2 cellular contexts compared by ENCODE assay signal in the genomic region with DNA sequence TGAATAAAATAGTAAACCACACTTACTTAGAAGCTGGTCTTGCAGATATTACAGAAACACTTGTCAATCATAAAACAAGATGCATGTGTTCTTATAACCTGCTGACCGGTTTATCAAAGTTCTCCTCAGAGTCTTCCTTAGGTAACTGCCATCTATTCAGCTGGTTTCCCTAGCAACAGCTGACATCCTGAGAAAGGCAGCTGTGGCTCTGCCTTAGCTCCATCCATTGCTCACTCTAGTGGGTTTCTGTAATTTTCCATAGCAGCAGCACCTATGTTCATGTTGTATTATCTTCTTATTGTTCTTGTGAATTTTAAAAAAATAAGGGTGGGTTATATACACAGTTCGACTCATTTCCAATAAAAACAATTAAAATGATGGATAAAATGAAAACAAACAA.
TF ChIP-seq lines count a peak whose summit lies in the region.

No MANE protein-coding gene starts in this region.

TF ChIP-seq in SK-N-SH treated with all-trans-retinoic acid at 6 μM for 48 hours, 23 proteins besides CTCF, POLR2A, EP300 and RAD21 (continued from another document):
- TF ChIP-seq, protein P1, sequence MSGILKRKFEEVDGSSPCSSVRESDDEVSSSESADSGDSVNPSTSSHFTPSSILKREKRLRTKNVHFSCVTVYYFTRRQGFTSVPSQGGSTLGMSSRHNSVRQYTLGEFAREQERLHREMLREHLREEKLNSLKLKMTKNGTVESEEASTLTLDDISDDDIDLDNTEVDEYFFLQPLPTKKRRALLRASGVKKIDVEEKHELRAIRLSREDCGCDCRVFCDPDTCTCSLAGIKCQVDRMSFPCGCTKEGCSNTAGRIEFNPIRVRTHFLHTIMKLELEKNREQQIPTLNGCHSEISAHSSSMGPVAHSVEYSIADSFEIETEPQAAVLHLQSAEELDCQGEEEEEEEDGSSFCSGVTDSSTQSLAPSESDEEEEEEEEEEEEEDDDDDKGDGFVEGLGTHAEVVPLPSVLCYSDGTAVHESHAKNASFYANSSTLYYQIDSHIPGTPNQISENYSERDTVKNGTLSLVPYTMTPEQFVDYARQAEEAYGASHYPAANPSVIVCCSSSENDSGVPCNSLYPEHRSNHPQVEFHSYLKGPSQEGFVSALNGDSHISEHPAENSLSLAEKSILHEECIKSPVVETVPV (CRISPR knock-in tag; IDR thresholded peaks at IDR 0.05): no peak
- TF ChIP-seq, protein P2, sequence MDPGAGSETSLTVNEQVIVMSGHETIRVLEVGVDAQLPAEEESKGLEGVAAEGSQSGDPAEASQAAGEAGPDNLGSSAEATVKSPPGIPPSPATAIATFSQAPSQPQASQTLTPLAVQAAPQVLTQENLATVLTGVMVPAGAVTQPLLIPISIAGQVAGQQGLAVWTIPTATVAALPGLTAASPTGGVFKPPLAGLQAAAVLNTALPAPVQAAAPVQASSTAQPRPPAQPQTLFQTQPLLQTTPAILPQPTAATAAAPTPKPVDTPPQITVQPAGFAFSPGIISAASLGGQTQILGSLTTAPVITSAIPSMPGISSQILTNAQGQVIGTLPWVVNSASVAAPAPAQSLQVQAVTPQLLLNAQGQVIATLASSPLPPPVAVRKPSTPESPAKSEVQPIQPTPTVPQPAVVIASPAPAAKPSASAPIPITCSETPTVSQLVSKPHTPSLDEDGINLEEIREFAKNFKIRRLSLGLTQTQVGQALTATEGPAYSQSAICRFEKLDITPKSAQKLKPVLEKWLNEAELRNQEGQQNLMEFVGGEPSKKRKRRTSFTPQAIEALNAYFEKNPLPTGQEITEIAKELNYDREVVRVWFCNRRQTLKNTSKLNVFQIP (CRISPR knock-in tag; IDR thresholded peaks at IDR 0.05; ENCODE audit: borderline replicate concordance, low read depth): no peak
- TF ChIP-seq SNAI2 (CRISPR knock-in tag; IDR thresholded peaks at IDR 0.05) (no peak), ZNF70 (CRISPR knock-in tag; IDR thresholded peaks at IDR 0.05) (no peak), ESRRG (CRISPR knock-in tag; IDR thresholded peaks at IDR 0.05) (no peak), ZC3H10 (CRISPR knock-in tag; IDR thresholded peaks at IDR 0.05) (no peak), OSR1 (CRISPR knock-in tag; IDR thresholded peaks at IDR 0.05) (no peak), GLIS3 (CRISPR knock-in tag; IDR thresholded peaks at IDR 0.05) (no peak)

TF ChIP-seq in neural cell, 6 proteins besides CTCF, POLR2A, EP300 and RAD21 (continued from another document):
- TF ChIP-seq, protein P3, sequence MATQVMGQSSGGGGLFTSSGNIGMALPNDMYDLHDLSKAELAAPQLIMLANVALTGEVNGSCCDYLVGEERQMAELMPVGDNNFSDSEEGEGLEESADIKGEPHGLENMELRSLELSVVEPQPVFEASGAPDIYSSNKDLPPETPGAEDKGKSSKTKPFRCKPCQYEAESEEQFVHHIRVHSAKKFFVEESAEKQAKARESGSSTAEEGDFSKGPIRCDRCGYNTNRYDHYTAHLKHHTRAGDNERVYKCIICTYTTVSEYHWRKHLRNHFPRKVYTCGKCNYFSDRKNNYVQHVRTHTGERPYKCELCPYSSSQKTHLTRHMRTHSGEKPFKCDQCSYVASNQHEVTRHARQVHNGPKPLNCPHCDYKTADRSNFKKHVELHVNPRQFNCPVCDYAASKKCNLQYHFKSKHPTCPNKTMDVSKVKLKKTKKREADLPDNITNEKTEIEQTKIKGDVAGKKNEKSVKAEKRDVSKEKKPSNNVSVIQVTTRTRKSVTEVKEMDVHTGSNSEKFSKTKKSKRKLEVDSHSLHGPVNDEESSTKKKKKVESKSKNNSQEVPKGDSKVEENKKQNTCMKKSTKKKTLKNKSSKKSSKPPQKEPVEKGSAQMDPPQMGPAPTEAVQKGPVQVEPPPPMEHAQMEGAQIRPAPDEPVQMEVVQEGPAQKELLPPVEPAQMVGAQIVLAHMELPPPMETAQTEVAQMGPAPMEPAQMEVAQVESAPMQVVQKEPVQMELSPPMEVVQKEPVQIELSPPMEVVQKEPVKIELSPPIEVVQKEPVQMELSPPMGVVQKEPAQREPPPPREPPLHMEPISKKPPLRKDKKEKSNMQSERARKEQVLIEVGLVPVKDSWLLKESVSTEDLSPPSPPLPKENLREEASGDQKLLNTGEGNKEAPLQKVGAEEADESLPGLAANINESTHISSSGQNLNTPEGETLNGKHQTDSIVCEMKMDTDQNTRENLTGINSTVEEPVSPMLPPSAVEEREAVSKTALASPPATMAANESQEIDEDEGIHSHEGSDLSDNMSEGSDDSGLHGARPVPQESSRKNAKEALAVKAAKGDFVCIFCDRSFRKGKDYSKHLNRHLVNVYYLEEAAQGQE (IDR thresholded peaks at IDR 0.05; ENCODE audit: borderline replicate concordance): no peak
